ENCODE assay signal across 15 cellular contexts in the genomic region with DNA sequence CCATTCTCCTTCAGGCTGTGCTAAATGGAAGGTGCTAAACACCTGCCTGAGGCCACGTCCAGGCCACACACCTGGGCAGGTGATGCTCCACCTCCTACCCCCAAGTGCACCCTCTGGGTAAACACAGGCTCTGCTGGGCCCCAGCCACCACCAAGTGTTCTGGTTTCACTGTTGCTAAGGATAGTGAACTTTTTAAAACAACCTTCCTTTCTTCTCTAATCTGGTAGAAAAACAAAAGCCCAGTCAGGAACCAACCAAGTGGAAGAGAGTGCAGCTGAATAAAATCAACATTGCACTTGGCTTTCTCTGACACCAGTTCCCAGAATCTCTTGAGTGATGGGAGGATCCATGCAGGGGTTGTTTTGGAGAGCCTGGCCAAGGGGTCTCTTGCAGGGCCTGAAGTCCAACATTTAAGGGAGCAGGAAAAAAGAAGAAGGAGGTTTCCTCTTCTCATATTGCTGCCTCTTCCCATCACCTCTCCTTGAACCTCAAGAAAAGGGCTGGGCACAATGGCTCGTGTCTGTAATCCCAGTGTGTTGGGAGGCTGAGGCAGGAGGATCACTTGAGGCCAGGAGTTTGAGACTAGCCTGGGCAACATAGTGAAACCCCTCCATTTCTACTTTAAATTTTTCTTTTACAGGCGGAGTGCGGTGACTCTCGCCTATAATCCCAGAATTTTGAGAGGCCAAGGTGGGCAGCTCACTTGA. TPM values are rescaled to one million over a fixed set of nuclear protein-coding genes. Genes with fewer than 3 reads are reported as not detected.
DNase-seq lines count a peak whose midpoint lies in the region; ATAC-seq and TF ChIP-seq lines count a peak whose summit lies in the region.
"Had no signal": no experiment of that assay in that cellular context is flagged by ENCODE, and none has a peak within 500 bp of the region (broad histone marks: within the 10 kb centered on the region; RNA-seq: fewer than 3 reads in every experiment).

No MANE protein-coding gene starts in this region.

- no peaks in the 10 kb centered on the region for H3K9me2 ChIP-seq in MM.1S (replicated peaks; ENCODE audit: insufficient read depth, low read length)
- H3K9me2 ChIP-seq in hepatocyte (replicated peaks; ENCODE audit: insufficient read depth): no peaks in the 10 kb centered on the region

- H3K27me3 ChIP-seq in MM.1S (replicated peaks; ENCODE audit: insufficient read depth, low read length): no peaks in the 10 kb centered on the region
- H3K27me3 ChIP-seq in hepatocyte: no peaks in the 10 kb centered on the region
- no peaks in the 10 kb centered on the region for H3K27me3 ChIP-seq in stomach
- no peaks in the 10 kb centered on the region for H3K27me3 ChIP-seq in spleen (replicated peaks in 1 of 7)

- TF ChIP-seq EP300 in stomach (IDR thresholded peaks at IDR 0.05): no peak

- H3K9ac ChIP-seq in MM.1S (ENCODE audit: low read length): no peak overlapping the region

- TF ChIP-seq CTCF in MM.1S (IDR thresholded peaks at IDR 0.05; ENCODE audit: low read length) (no peak), hepatocyte (IDR thresholded peaks at IDR 0.05; ENCODE audit: poor library complexity) (no peak), stomach (IDR thresholded peaks at IDR 0.05) (no peak), spleen (IDR thresholded peaks at IDR 0.05 in 8 of 11, conservative IDR thresholded peaks at IDR 0.05 in 3 of 11) (no peak)

- H4K20me1 ChIP-seq in MM.1S (ENCODE audit: insufficient read depth, low read length) (no peaks in the 10 kb centered on the region), hepatocyte (ENCODE audit: insufficient read depth, poor library complexity, severe bottlenecking) (no peaks in the 10 kb centered on the region)

- no peaks in the 10 kb centered on the region for H3K79me2 ChIP-seq in MM.1S (ENCODE audit: low read length)
- H3K79me2 ChIP-seq in hepatocyte: no peaks in the 10 kb centered on the region

- H3K4me1 ChIP-seq in MM.1S (ENCODE audit: low read length) (peaks cover 6% of the 10 kb centered on the region; the same call in 1 of the 2 replicates), hepatocyte (ENCODE audit: insufficient read depth) (peaks cover 16% of the 10 kb centered on the region), stomach (peaks cover 0 to 9% (median 0%) of the 10 kb centered on the region in 4 donors), spleen (peaks cover 0 to 12% (median 2%) of the 10 kb centered on the region in 6 donors)
- H3K4me1 ChIP-seq: gastroesophageal sphincter had no signal

- no peak overlapping the region for H3K4me3 ChIP-seq in MM.1S (ENCODE audit: low read length)
- H3K4me3 ChIP-seq in hepatocyte: no peak overlapping the region
- no peak overlapping the region for H3K4me3 ChIP-seq in stomach
- no peak overlapping the region for H3K4me3 ChIP-seq in spleen
- H3K4me3 ChIP-seq: gastroesophageal sphincter had no signal

- 80% methylated on average over 5 of the region's 5 CpGs for WGBS in hepatocyte (ENCODE audit: low lambda C conversion rate, missing lambda C conversion rate)
- 62 to 78% (median 72%) methylated on average over 5 of the region's 5 CpGs for WGBS in stomach, 5 donors
- 79 to 92% (median 88%) methylated on average over 5 of the region's 5 CpGs for WGBS in spleen, 5 donors

- H3K9me3 ChIP-seq in MM.1S (replicated peaks; ENCODE audit: insufficient read depth, low read length): no peaks in the 10 kb centered on the region
- H3K9me3 ChIP-seq in hepatocyte (ENCODE audit: low read depth): no peaks in the 10 kb centered on the region
- H3K9me3 ChIP-seq in stomach: no peaks in the 10 kb centered on the region
- no peaks in the 10 kb centered on the region for H3K9me3 ChIP-seq in spleen
- H3K9me3 ChIP-seq: gastroesophageal sphincter had no signal

- DNase-seq in MM.1S: peak; percentile 30
- peak; percentile 95 for DNase-seq in NCI-H510A treated with DMSO at 0.1 percent for 48 hours (lab: John Stamatoyannopoulos, UW)
- DNase-seq in hepatocyte (ENCODE audit: low spot score): peak; percentile 71
- DNase-seq in stomach: peak; percentile 47
- no peak for DNase-seq in spleen
- DNase-seq in islet precursor cell: no peak
- DNase-seq: activated CD4-positive, CD25-positive, alpha-beta regulatory T cell treated with anti-CD3 and anti-CD28 coated beads, Interleukin-2, amount 50 U/mL, for 72 hours; activated T-cell treated with anti-CD3 and anti-CD28 coated beads, Interleukin-2, amount 50 U/mL, for 24 hours; amniotic stem cell; effector memory CD4-positive, alpha-beta T cell; naive thymus-derived CD8-positive, alpha-beta T cell; SW 1271 had no signal

- ATAC-seq in HG03432 (IDR thresholded peaks at IDR 0.05; ENCODE audit: unreplicated experiment): no peak
- ATAC-seq: gastroesophageal sphincter; HCT116; naive thymus-derived CD8-positive, alpha-beta T cell had no signal

- no peak overlapping the region for H3K4me2 ChIP-seq in MM.1S (ENCODE audit: low read depth, low read length)
- no peak overlapping the region for H3K4me2 ChIP-seq in hepatocyte

- no peaks in the 10 kb centered on the region for H3K36me3 ChIP-seq in MM.1S (replicated peaks; ENCODE audit: insufficient read depth, low read length)
- no peaks in the 10 kb centered on the region for H3K36me3 ChIP-seq in hepatocyte (replicated peaks; ENCODE audit: insufficient read depth, low read depth)
- no peaks in the 10 kb centered on the region for H3K36me3 ChIP-seq in stomach
- no peaks in the 10 kb centered on the region for H3K36me3 ChIP-seq in spleen
- H3K36me3 ChIP-seq: gastroesophageal sphincter had no signal

- H3F3A ChIP-seq in MM.1S (ENCODE audit: insufficient read depth, low read length): no peaks in the 10 kb centered on the region

- intact Hi-C loops in stomach (cut with DNase I; ENCODE audit: low total_unique reads) (no loop called here), spleen (cut with DNase I; ENCODE audit: low total_unique reads) (no loop called here)

- TF ChIP-seq POLR2A in stomach (IDR thresholded peaks at IDR 0.05): no peak
- no peak for TF ChIP-seq POLR2A in spleen (IDR thresholded peaks at IDR 0.05)

- H2AFZ ChIP-seq in MM.1S (ENCODE audit: low read length): no peak overlapping the region
- no peak overlapping the region for H2AFZ ChIP-seq in hepatocyte

- H3K27ac ChIP-seq in MM.1S (ENCODE audit: low read length) (no peak overlapping the region), hepatocyte (peak overlapping the region; percentile 69), stomach (peak overlapping the region in 3 of 5 donors; percentile 14 to 58 (median 22)), spleen (no peak overlapping the region)
- H3K27ac ChIP-seq: gastroesophageal sphincter had no signal

RNA-seq across cellular contexts. Expression of a gene that starts 26.2 kb away (rescaled TPM):
- total RNA-seq in hepatocyte (107 and 131 TPM in 2 replicates), stomach (100 to 1,000 TPM in 1 of 5 donors, 10 to 100 TPM in 4; 15.4 to 332 (median 33.0) TPM), spleen (100 to 1,000 TPM in 2 of 7 donors, 10 to 100 TPM in 5; 69.4 to 142 (median 87.5) TPM)
- polyA plus RNA-seq in hepatocyte (18.3 and 20.5 TPM in 2 replicates), stomach (10 to 100 TPM; 11.2 to 11.9 (median 11.6) TPM), spleen (10 to 100 TPM; 10.3 to 14.5 (median 11.0) TPM)

Comparison
In these comparisons a context has a peak if more than half of its experiments do, and no peak if none do; other contexts are left out.
1. DNase-seq: peak in MM.1S (single experiment), NCI-H510A treated with DMSO at 0.1 percent for 48 hours (single experiment), hepatocyte (single experiment) and stomach (single experiment); none in spleen (single experiment) and islet precursor cell (single experiment).
2. H3K27ac ChIP-seq: peak in hepatocyte (single experiment) and stomach (3 of 5); none in MM.1S (single experiment) and spleen (0 of 8).